ENCODE assay signal across 16 cellular contexts in the genomic region with DNA sequence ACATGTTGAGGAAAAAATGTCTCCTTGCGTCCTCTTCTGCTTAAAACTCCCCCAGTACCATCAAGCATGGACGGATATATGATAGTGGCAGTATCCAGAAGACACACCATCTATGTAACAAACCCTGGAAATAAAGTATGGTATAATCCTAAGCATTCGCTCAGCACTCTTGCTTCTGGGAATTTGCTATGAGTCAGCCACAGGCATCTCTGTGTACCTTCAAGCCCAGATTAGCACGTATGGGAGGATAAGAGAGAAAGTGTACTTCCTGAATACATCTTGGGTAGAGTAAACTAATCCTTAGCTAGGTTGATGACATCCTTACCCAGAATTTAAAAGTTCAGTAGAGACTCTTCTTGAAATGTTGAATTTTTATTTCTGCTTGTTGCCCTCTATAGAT.
A peak's percentile ranks its signal among the peaks of the same experiment; 100 is the strongest.
DNase-seq lines count a peak whose midpoint lies in the region; ATAC-seq lines count a peak whose summit lies in the region.
"Had no signal": no experiment of that assay in that cellular context is flagged by ENCODE, and none has a peak within 500 bp of the region (broad histone marks: within the 10 kb centered on the region; RNA-seq: fewer than 3 reads in every experiment).

No MANE protein-coding gene starts in this region.

- no peak overlapping the region for H3K4me2 ChIP-seq in mesendoderm (ENCODE audit: low read length)

- H3K79me1 ChIP-seq in mesendoderm (ENCODE audit: low read length) = no peaks in the 10 kb centered on the region

- H2BK5ac ChIP-seq in mesendoderm (ENCODE audit: low read length) = no peak overlapping the region

- no CpG with 5 or more reads among the region's 4 CpGs for WGBS in mesendoderm (ENCODE audit: extremely low coverage, insufficient coverage, low lambda C conversion rate)

- H3K56ac ChIP-seq in mesendoderm (ENCODE audit: low read length) = no peak overlapping the region

- H3K23ac ChIP-seq in mesendoderm (ENCODE audit: low read length) = no peak overlapping the region

- DNase-seq in amniotic epithelial cell (ENCODE audit: low read depth) (peak; percentile 1), mesendoderm (peak; percentile 26), SIG-M5 (lab: John Stamatoyannopoulos, UW) (no peak), NCI-H69 (lab: John Stamatoyannopoulos, UW) (no peak)
- DNase-seq: BE2C; CD8-positive, alpha-beta T cell; DMS79 treated with DMSO at 0.1 percent for 48 hours; GDM1; NCI-H1105 treated with DMSO at 0.1 percent for 48 hours; NCI-H187 treated with DMSO at 0.1 percent for 48 hours; NCI-H2171; NCI-H510A; Peyer's patch had no signal

- peak overlapping the region; percentile 45 for H2BK15ac ChIP-seq in mesendoderm (replicated peaks; ENCODE audit: low read depth)

- H3K4me1 ChIP-seq in mesendoderm (ENCODE audit: control insufficient read depth, low read depth, low read length) (no peaks in the 10 kb centered on the region), subcutaneous abdominal adipose tissue (ENCODE audit: control insufficient read depth in 5 of 5, insufficient read depth in 5 of 5, low read length in 5 of 5) (peaks cover 0 to 64% (median 49%) of the 10 kb centered on the region in 5 donors)
- H3K4me1 ChIP-seq: BE2C, Peyer's patch had no signal

- no peak overlapping the region for H2BK120ac ChIP-seq in mesendoderm (ENCODE audit: low read depth, low read length)

- no peak overlapping the region for H4K8ac ChIP-seq in mesendoderm (ENCODE audit: low read depth, low read length)

- no peak overlapping the region for H2AK5ac ChIP-seq in mesendoderm (ENCODE audit: low read length)

- H3K4me3 ChIP-seq in mesendoderm (ENCODE audit: low read length) (no peak overlapping the region), subcutaneous abdominal adipose tissue (ENCODE audit: low read depth in 1 of 5, low read length in 5 of 5) (no peak overlapping the region)
- H3K4me3 ChIP-seq: Peyer's patch had no signal

- H3K9ac ChIP-seq in mesendoderm (ENCODE audit: low read length) = no peak overlapping the region
- no peak overlapping the region for H3K9ac ChIP-seq in subcutaneous abdominal adipose tissue (ENCODE audit: low read length in 5 of 5)

- H3K79me2 ChIP-seq in mesendoderm (ENCODE audit: control insufficient read depth, insufficient read depth, low read length) = no peaks in the 10 kb centered on the region

- no peak overlapping the region for H3K18ac ChIP-seq in mesendoderm (ENCODE audit: low read length)

- no peaks in the 10 kb centered on the region for H3K36me3 ChIP-seq in mesendoderm (ENCODE audit: control insufficient read depth, insufficient read depth, low read length)
- peaks cover 0 to 6% (median 0%) of the 10 kb centered on the region in 5 donors for H3K36me3 ChIP-seq in subcutaneous abdominal adipose tissue (ENCODE audit: control insufficient read depth in 5 of 5, insufficient read depth in 5 of 5, low read length in 5 of 5)
- H3K36me3 ChIP-seq: BE2C, Peyer's patch had no signal

- no peaks in the 10 kb centered on the region for H3K27me3 ChIP-seq in mesendoderm (ENCODE audit: insufficient read depth, low read length, poor library complexity)
- no peaks in the 10 kb centered on the region for H3K27me3 ChIP-seq in subcutaneous abdominal adipose tissue (ENCODE audit: control insufficient read depth in 5 of 5, insufficient read depth in 4 of 5, low read length in 5 of 5)
- H3K27me3 ChIP-seq: BE2C, Peyer's patch had no signal

- no peak overlapping the region for H4K5ac ChIP-seq in mesendoderm (ENCODE audit: low read length)

- no peaks in the 10 kb centered on the region for H3K9me3 ChIP-seq in subcutaneous abdominal adipose tissue (ENCODE audit: control insufficient read depth in 5 of 5, low read length in 5 of 5)
- H3K9me3 ChIP-seq: BE2C, Peyer's patch had no signal

- peak; percentile 78 for ATAC-seq in esophagus mucosa
- ATAC-seq in GM18502 (IDR thresholded peaks at IDR 0.05; ENCODE audit: poor library complexity, unreplicated experiment) = no peak
- ATAC-seq: CD8-positive, alpha-beta T cell had no signal

- no peak overlapping the region for H3K4ac ChIP-seq in mesendoderm (ENCODE audit: low read depth, low read length)

- H3K27ac ChIP-seq in mesendoderm (ENCODE audit: low read depth, low read length) = no peak overlapping the region
- H3K27ac ChIP-seq in subcutaneous abdominal adipose tissue (ENCODE audit: low read depth, low read length) = peak overlapping the region; percentile 55
- H3K27ac ChIP-seq: Peyer's patch had no signal

Comparison
In these comparisons a context has a peak if more than half of its experiments do, and no peak if none do; other contexts are left out.
1. DNase-seq: peak in amniotic epithelial cell (single experiment) and mesendoderm (single experiment); none in SIG-M5 (single experiment) and NCI-H69 (single experiment).